Comparison of ENCODE assay signal across 8 cellular contexts in genomic region chr16:69286941-69287713, GRCh38. TPM values are rescaled to one million over a fixed set of nuclear protein-coding genes. Genes with fewer than 3 reads are reported as not detected.
DNase-seq lines count a peak whose midpoint lies in the region; ATAC-seq, FAIRE-seq and TF ChIP-seq lines count a peak whose summit lies in the region.

No MANE protein-coding gene starts in this region.

- CTCF ChIA-PET in A549 (lab: Yijun Ruan, JAX), result interaction anchor here (0.6 to 9.7 kb wide), 27 partner anchors 10 to 154 kb away, joined by 3 to 133 read pairs (median 6); partner anchors contain the start of gene SNTB2

- no peak overlapping the region for H3K4me3 ChIP-seq in A549
- no peak overlapping the region for H3K4me3 ChIP-seq in fibroblast of villous mesenchyme (ENCODE audit: low read depth, low read length)

- no peak overlapping the region for H3K4me2 ChIP-seq in A549

- TF ChIP-seq POLR2A in A549 (IDR thresholded peaks at IDR 0.05; ENCODE audit: low read length), result no peak

- H3K9me3 ChIP-seq in A549, result no peaks in the 10 kb centered on the region

- TF ChIP-seq EP300 in A549 (IDR thresholded peaks at IDR 0.05), result no peak

- peak; percentile 25 to 70 for DNase-seq in A549 (ENCODE audit: low read depth in 1 of 2, low spot score in 1 of 2)
- peak; percentile 67 for DNase-seq in EH (ENCODE audit: low read depth)
- peak; percentile 25 for DNase-seq in NCI-H2107 (lab: John Stamatoyannopoulos, UW)
- peak; percentile 14 to 21 for DNase-seq in activated CD4-positive, alpha-beta T cell treated with anti-CD3 and anti-CD28 coated beads, Interleukin-2, amount 50 U/mL, for 4 hours
- peak; percentile 95 for DNase-seq in fibroblast of villous mesenchyme (ENCODE audit: low read depth)
- DNase-seq in pons (ENCODE audit: low spot score), result peak; percentile 74

- FAIRE-seq in A549 (lab: Jason Lieb, UNC), result no peak

- ATAC-seq in A549, result peak in 1 of 2 experiments; percentile 64; a peak in 3 of 6 replicates
- ATAC-seq in GM21717 (IDR thresholded peaks at IDR 0.05; ENCODE audit: unreplicated experiment), result no peak
- no peak for ATAC-seq in GM21447 (IDR thresholded peaks at IDR 0.05; ENCODE audit: unreplicated experiment)

- TF ChIP-seq RAD21 in A549 (conservative IDR thresholded peaks at IDR 0.05 in 1 of 2, IDR thresholded peaks at IDR 0.05 in 1 of 2), result peak; percentile 68 to 78

- H3K4me1 ChIP-seq in A549, result peaks cover 12% of the 10 kb centered on the region; the same call in 2 of the 3 replicates

- POLR2A ChIA-PET in A549 (lab: Yijun Ruan, JAX), result interaction anchor here (1.7 kb wide), 1 partner anchor 100 kb away, joined by 5 read pairs; the partner anchor contains the start of gene SNTB2

- WGBS in A549 (ENCODE audit: missing lambda C conversion rate), result 60% methylated on average over 13 of the region's 13 CpGs

- TF ChIP-seq CTCF in A549 (IDR thresholded peaks at IDR 0.05), result peak; percentile 91
- peak; percentile 51 for TF ChIP-seq CTCF in fibroblast of villous mesenchyme (IDR thresholded peaks at IDR 0.05; ENCODE audit: insufficient read depth, low read depth, low read length)

- H3K27ac ChIP-seq in A549, result peak overlapping the region in 1 of 2 experiments; percentile 38; a peak in 1 of 6 replicates

TF ChIP-seq in A549, 52 proteins besides CTCF, POLR2A, EP300 and RAD21:
- TF ChIP-seq FOSB (CRISPR knock-in tag; IDR thresholded peaks at IDR 0.05), result no peak
- peak; percentile 90 for TF ChIP-seq SMC3 (IDR thresholded peaks at IDR 0.05)
- TF ChIP-seq HEYL (CRISPR knock-in tag; IDR thresholded peaks at IDR 0.05), result no peak
- no peak for TF ChIP-seq TFCP2L1 (CRISPR knock-in tag; IDR thresholded peaks at IDR 0.05)
- peak in 1 of 2 experiments; percentile 60; a peak in 3 of 4 replicates for TF ChIP-seq CEBPB (IDR thresholded peaks at IDR 0.05)

RNA-seq across cellular contexts. Expression of gene VPS4A, which starts 24.0 kb away (rescaled TPM):
- polyA plus RNA-seq in A549 (2011; rRNA removed) (12.9 and 18.2 TPM in 2 replicates), A549 (2017; fragmentation: RNase III; extraction: RNeasy Plus Mini Kit Qiagen cat#74134 plus additional on column Dnase treatment) (25.5 to 28.1 TPM (median 26.7 TPM) in 3 replicates)
- polyA plus RNA-seq in A549 (2012; cell fraction: cytosol; rRNA removed), result 20.2 and 23.7 TPM in 2 replicates
- polyA plus RNA-seq in A549 (2012; cell fraction: nucleus; rRNA removed), result 27.5 and 34.3 TPM in 2 replicates
- polyA minus RNA-seq in A549 (2011; rRNA and poly(A)+ RNA removed), result 27.4 and 31.1 TPM in 2 replicates
- total RNA-seq in fibroblast of villous mesenchyme, result 31.1 and 34.1 TPM in 2 replicates

RNA-seq across cellular contexts. Expression of gene PDF, which starts 43.3 kb away (rescaled TPM):
- polyA plus RNA-seq in A549 (2011; rRNA removed), result 10.0 and 16.1 TPM in 2 replicates
- polyA plus RNA-seq in A549 (2012; cell fraction: cytosol; rRNA removed), result 35.1 and 42.2 TPM in 2 replicates
- polyA plus RNA-seq in A549 (2012; cell fraction: nucleus; rRNA removed), result 27.1 and 31.2 TPM in 2 replicates
- 27.6 to 29.1 TPM (median 27.9 TPM) in 3 replicates for polyA plus RNA-seq in A549 (2017; fragmentation: RNase III; extraction: RNeasy Plus Mini Kit Qiagen cat#74134 plus additional on column Dnase treatment)
- 3.8 and 4.0 TPM in 2 replicates for polyA minus RNA-seq in A549 (2011; rRNA and poly(A)+ RNA removed)
- total RNA-seq in fibroblast of villous mesenchyme, result 11.7 and 18.7 TPM in 2 replicates

RNA-seq across cellular contexts. Expression of gene COG8, which starts 52.2 kb away (rescaled TPM):
- polyA plus RNA-seq in A549 (2011; rRNA removed), result 24.3 and 31.8 TPM in 2 replicates
- 20.8 and 29.0 TPM in 2 replicates for polyA plus RNA-seq in A549 (2012; cell fraction: cytosol; rRNA removed)
- 38.4 and 41.3 TPM in 2 replicates for polyA plus RNA-seq in A549 (2012; cell fraction: nucleus; rRNA removed)
- 20.5 to 21.4 TPM (median 21.4 TPM) in 3 replicates for polyA plus RNA-seq in A549 (2017; fragmentation: RNase III; extraction: RNeasy Plus Mini Kit Qiagen cat#74134 plus additional on column Dnase treatment)
- polyA minus RNA-seq in A549 (2011; rRNA and poly(A)+ RNA removed), result 58.8 and 66.5 TPM in 2 replicates
- 29.0 and 36.3 TPM in 2 replicates for total RNA-seq in fibroblast of villous mesenchyme

RNA-seq across cellular contexts. Expression of gene NIP7, which starts 52.4 kb away (rescaled TPM):
- 23.0 and 27.3 TPM in 2 replicates for polyA plus RNA-seq in A549 (2011; rRNA removed)
- polyA plus RNA-seq in A549 (2012; cell fraction: cytosol; rRNA removed), result 14.1 TPM in 2 replicates
- polyA plus RNA-seq in A549 (2012; cell fraction: nucleus; rRNA removed), result 4.7 and 11.9 TPM in 2 replicates
- 55.9 to 64.5 TPM (median 55.9 TPM) in 3 replicates for polyA plus RNA-seq in A549 (2017; fragmentation: RNase III; extraction: RNeasy Plus Mini Kit Qiagen cat#74134 plus additional on column Dnase treatment)
- polyA minus RNA-seq in A549 (2011; rRNA and poly(A)+ RNA removed), result 16.8 and 17.9 TPM in 2 replicates
- 27.1 and 35.4 TPM in 2 replicates for total RNA-seq in fibroblast of villous mesenchyme

Comparison
In these comparisons a context has a peak if more than half of its experiments do, and no peak if none do; other contexts are left out.
1. DNase-seq: peak in every context shown above with its lines; median percentile 95 in fibroblast of villous mesenchyme; 74 in pons; 67 in EH; 48 in A549; 25 in NCI-H2107; 18 in activated CD4-positive, alpha-beta T cell treated with anti-CD3 and anti-CD28 coated beads, Interleukin-2, amount 50 U/mL, for 4 hours.